In the genomic region with DNA sequence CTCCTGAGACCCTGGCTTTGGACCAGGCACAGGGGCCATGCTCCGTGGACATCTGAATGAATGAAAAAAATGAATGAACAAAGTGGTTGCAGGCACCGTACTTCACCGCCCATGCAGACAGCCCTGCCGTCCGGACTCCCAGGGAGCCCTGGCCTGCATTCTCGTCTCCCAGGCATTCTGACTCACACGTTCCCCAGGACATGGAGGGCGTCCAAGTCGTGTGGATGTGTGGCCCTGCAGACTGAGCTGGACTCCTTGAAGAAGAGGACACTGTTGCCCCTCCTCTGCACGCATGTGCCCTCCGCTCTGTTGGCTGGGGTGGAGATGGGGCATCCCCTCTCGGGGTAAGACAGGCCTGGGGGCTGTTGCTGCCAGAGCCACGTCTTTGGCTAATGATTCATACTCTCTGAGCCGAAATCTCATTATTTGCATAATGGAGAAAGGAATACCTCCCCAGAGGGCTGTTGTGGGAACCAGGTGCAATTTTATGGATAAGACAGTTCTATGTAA, we compare ENCODE assay signal across 10 cellular contexts. TPM values are rescaled to one million over a fixed set of nuclear protein-coding genes. Genes with fewer than 3 reads are reported as not detected.
A peak's percentile ranks its signal among the peaks of the same experiment; 100 is the strongest.
DNase-seq lines count a peak whose midpoint lies in the region; ATAC-seq and TF ChIP-seq lines count a peak whose summit lies in the region.
"Had no signal": no experiment of that assay in that cellular context is flagged by ENCODE, and none has a peak within 500 bp of the region (broad histone marks: within the 10 kb centered on the region; RNA-seq: fewer than 3 reads in every experiment).

No MANE protein-coding gene starts in this region.

- H3K4me1 Mint-ChIP-seq in glutamatergic neuron (ENCODE audit: low read depth, unreplicated experiment): peaks cover 7% of the 10 kb centered on the region
- H3K4me1 Mint-ChIP-seq: naive B cell had no signal

- no peaks in the 10 kb centered on the region for H3K9me3 ChIP-seq in Panc1 (ENCODE audit: control insufficient read depth, insufficient read depth, low read depth, low read length)
- H3K9me3 ChIP-seq in MM.1S (replicated peaks; ENCODE audit: insufficient read depth, low read length): no peaks in the 10 kb centered on the region

- POLR2A ChIA-PET in Panc1 (lab: Charles Lee): no interaction called here

- no peak overlapping the region for H2AFZ ChIP-seq in MM.1S (ENCODE audit: low read length)

- TF ChIP-seq CTCF in Panc1 (IDR thresholded peaks at IDR 0.05): no peak
- no peak for TF ChIP-seq CTCF in glutamatergic neuron (IDR thresholded peaks at IDR 0.05; ENCODE audit: partially characterized antibody, unreplicated experiment)
- TF ChIP-seq CTCF in MM.1S (IDR thresholded peaks at IDR 0.05; ENCODE audit: low read length): no peak

- H3K4me3 ChIP-seq in Panc1 (ENCODE audit: low read depth in 2 of 2, low read length in 2 of 2) (no peak overlapping the region), MM.1S (ENCODE audit: low read length) (no peak overlapping the region)
- H3K4me3 ChIP-seq: upper lobe of left lung had no signal

- DNase-seq in GM03348 (ENCODE audit: low spot score): peak; percentile 95
- DNase-seq in Panc1 (ENCODE audit: low read depth, low spot score): peak; percentile 24
- peak; percentile 42 for DNase-seq in glutamatergic neuron
- DNase-seq in sciatic nerve (ENCODE audit: low spot score): peak; percentile 72
- no peak for DNase-seq in activated CD8-positive, alpha-beta memory T cell treated with anti-CD3 and anti-CD28 coated beads for 24 hours
- DNase-seq in MM.1S: no peak
- DNase-seq: naive B cell had no signal

- peak overlapping the region; percentile 30 for H3K4me3 Mint-ChIP-seq in glutamatergic neuron (ENCODE audit: unreplicated experiment)

- H3K36me3 ChIP-seq in Panc1 (ENCODE audit: control insufficient read depth, insufficient read depth, low read length): no peaks in the 10 kb centered on the region
- no peaks in the 10 kb centered on the region for H3K36me3 ChIP-seq in MM.1S (replicated peaks; ENCODE audit: insufficient read depth, low read length)
- H3K36me3 ChIP-seq: upper lobe of left lung had no signal

- H3K79me2 ChIP-seq in MM.1S (ENCODE audit: low read length): no peaks in the 10 kb centered on the region

- no peak overlapping the region for H3K9ac ChIP-seq in MM.1S (ENCODE audit: low read length)

- H3F3A ChIP-seq in MM.1S (ENCODE audit: insufficient read depth, low read length): no peaks in the 10 kb centered on the region

- H4K20me1 ChIP-seq in MM.1S (ENCODE audit: insufficient read depth, low read length): no peaks in the 10 kb centered on the region

- H3K27me3 ChIP-seq in Panc1 (ENCODE audit: control insufficient read depth, insufficient read depth, low read length) (no peaks in the 10 kb centered on the region), MM.1S (replicated peaks; ENCODE audit: insufficient read depth, low read length) (peaks cover 95% of the 10 kb centered on the region)
- H3K27me3 ChIP-seq: upper lobe of left lung had no signal

- intact Hi-C loops in Panc1 (cut with micrococcal nuclease; ENCODE audit: unreplicated experiment): no loop called here
- intact Hi-C loops in sciatic nerve (cut with DNase I): no loop called here

- BruUV-seq in Panc1 (replicated peaks; lab: Mats Ljungman, UMichigan): no TSS peak

- peak overlapping the region; percentile 18 for H3K27ac Mint-ChIP-seq in glutamatergic neuron (ENCODE audit: unreplicated experiment)
- H3K27ac Mint-ChIP-seq: naive B cell had no signal

- ATAC-seq in Panc1 (peak; percentile 93), sciatic nerve (peak; percentile 84), HG03571 (IDR thresholded peaks at IDR 0.05; ENCODE audit: unreplicated experiment) (no peak), HG03025 (IDR thresholded peaks at IDR 0.05; ENCODE audit: low FRiP score, unreplicated experiment) (no peak)

- H3K36me3 Mint-ChIP-seq in glutamatergic neuron (ENCODE audit: unreplicated experiment): no peaks in the 10 kb centered on the region
- H3K36me3 Mint-ChIP-seq: naive B cell had no signal

- H3K4me1 ChIP-seq in Panc1 (ENCODE audit: control insufficient read depth, insufficient read depth, low read length): peaks cover 13% of the 10 kb centered on the region
- no peaks in the 10 kb centered on the region for H3K4me1 ChIP-seq in MM.1S (ENCODE audit: low read length)
- H3K4me1 ChIP-seq: upper lobe of left lung had no signal

- peaks cover 15% of the 10 kb centered on the region for H3K27me3 Mint-ChIP-seq in glutamatergic neuron (ENCODE audit: unreplicated experiment)

- no peaks in the 10 kb centered on the region for H3K9me2 ChIP-seq in MM.1S (replicated peaks; ENCODE audit: insufficient read depth, low read length)

- no peak overlapping the region for H3K27ac ChIP-seq in Panc1 (ENCODE audit: low read length)
- H3K27ac ChIP-seq in MM.1S (ENCODE audit: low read length): no peak overlapping the region
- H3K27ac ChIP-seq: upper lobe of left lung had no signal

- CTCF ChIA-PET in Panc1 (lab: Charles Lee): no interaction called here

- peaks cover 5% of the 10 kb centered on the region for H3K9me3 Mint-ChIP-seq in glutamatergic neuron (ENCODE audit: unreplicated experiment)

- in situ Hi-C loops in Panc1 (cut with HindIII; ENCODE audit: low pct_unique_long_range_greater_than_20kb, low sequenced_read_pairs): no loop called here

- no peak overlapping the region for H3K4me2 ChIP-seq in MM.1S (ENCODE audit: low read depth, low read length)

RNA-seq across cellular contexts. Expression of gene RTL6, which starts 49.7 kb away (rescaled TPM):
- total RNA-seq in Panc1 (2021; ENCODE audit: unreplicated experiment) (19.6 TPM), glutamatergic neuron (ENCODE audit: unreplicated experiment) (35.0 TPM), sciatic nerve (21.1 TPM)
- polyA plus RNA-seq in Panc1 (2012; ENCODE audit: insufficient read length): 15.8 TPM

Comparison
In these comparisons a context has a peak if more than half of its experiments do, and no peak if none do; other contexts are left out.
1. DNase-seq: peak in GM03348 (single experiment), Panc1 (single experiment), glutamatergic neuron (single experiment) and sciatic nerve (single experiment); none in activated CD8-positive, alpha-beta memory T cell treated with anti-CD3 and anti-CD28 coated beads for 24 hours (single experiment) and MM.1S (single experiment).
2. ATAC-seq: peak in Panc1 (single experiment) and sciatic nerve (single experiment); none in HG03571 (single experiment) and HG03025 (single experiment).